ENCODE assay signal across 20 cellular contexts in the genomic region with DNA sequence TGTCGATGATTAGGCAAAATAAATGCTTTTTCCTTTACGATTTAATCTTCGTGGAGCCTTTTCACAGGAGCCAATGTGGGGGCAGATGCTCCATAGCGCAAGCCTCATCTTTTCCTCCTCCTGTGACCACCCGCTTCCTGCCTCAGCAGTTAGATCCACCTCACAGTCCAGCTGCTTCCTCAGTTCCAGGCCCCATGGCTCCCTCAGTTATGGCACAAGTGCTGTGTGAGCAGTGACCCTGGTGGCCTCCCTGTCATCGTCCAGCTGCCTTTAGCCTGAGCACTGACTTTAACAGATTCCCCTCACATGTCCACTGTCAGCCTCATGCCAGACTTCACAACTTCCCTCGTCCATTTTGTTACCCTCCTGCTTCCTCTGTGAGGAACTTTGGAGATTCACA.
DNase-seq lines count a peak whose midpoint lies in the region; ATAC-seq and TF ChIP-seq lines count a peak whose summit lies in the region.
"Had no signal": no experiment of that assay in that cellular context is flagged by ENCODE, and none has a peak within 500 bp of the region (broad histone marks: within the 10 kb centered on the region; RNA-seq: fewer than 3 reads in every experiment).

No MANE protein-coding gene starts in this region.

- no peaks in the 10 kb centered on the region for H3F3A ChIP-seq in SU-DHL-6 (ENCODE audit: insufficient read depth)

- no peak overlapping the region for H3K27ac ChIP-seq in SU-DHL-6 (ENCODE audit: low read depth, low read length)

- no peaks in the 10 kb centered on the region; the same call in 1 of the 2 replicates for H3K36me3 ChIP-seq in SU-DHL-6 (ENCODE audit: low read length)

- no peaks in the 10 kb centered on the region for H3K27me3 Mint-ChIP-seq in HFFc6 (ENCODE audit: insufficient read depth)
- H3K27me3 Mint-ChIP-seq in glutamatergic neuron (ENCODE audit: unreplicated experiment): no peaks in the 10 kb centered on the region
- H3K27me3 Mint-ChIP-seq in stimulated activated memory B cell treated with anti-CD40 and anti-IgM and Interleukin-4, amounts not matched to agents 10 μg/mL and 1 μg/mL and 100 μg/mL, for 72 hours: no peaks in the 10 kb centered on the region
- H3K27me3 Mint-ChIP-seq in activated CD4-positive, alpha-beta memory T cell treated with anti-CD3 and anti-CD28 coated beads, Interleukin-2, amount 10 ng/mL, durations not matched to agents 7 days and 5 days: no peaks in the 10 kb centered on the region

- DNase-seq in HFFc6 (no peak), glutamatergic neuron (peak; percentile 20), DMS153 treated with DMSO at 0.1 percent for 48 hours (lab: John Stamatoyannopoulos, UW; ENCODE audit: unreplicated experiment) (no peak)
- DNase-seq in activated CD4-positive, alpha-beta memory T cell treated with anti-CD3 and anti-CD28 coated beads, Interleukin-2, amount 10 ng/mL, durations not matched to agents 7 days and 5 days: no peak
- DNase-seq in activated CD4-positive, CD25-positive, alpha-beta regulatory T cell (lab: John Stamatoyannopoulos, UW): no peak
- DNase-seq: C1 segment of cervical spinal cord; CD8-positive, alpha-beta T cell; GOT3; Karpas-422; MV-4-11; NCI-H1105 treated with DMSO at 0.1 percent for 48 hours; NCI-H2029 treated with DMSO at 0.1 percent for 48 hours; NCI-H345; NCI-H524 treated with DMSO at 0.1 percent for 48 hours; NCI-H82; OCI-M1 had no signal

- no peaks in the 10 kb centered on the region for H3K9me3 ChIP-seq in SU-DHL-6 (ENCODE audit: insufficient read depth, low read length)

- no peaks in the 10 kb centered on the region for H4K20me1 ChIP-seq in SU-DHL-6 (ENCODE audit: low read depth, low read length)

- POLR2A ChIA-PET in activated CD4-positive, alpha-beta memory T cell treated with anti-CD3 and anti-CD28 coated beads, Interleukin-2, amount 10 ng/mL, durations not matched to agents 7 days and 5 days (lab: Charles Lee): no interaction called here

- no peaks in the 10 kb centered on the region for H3K4me1 Mint-ChIP-seq in HFFc6 (ENCODE audit: low read depth)
- H3K4me1 Mint-ChIP-seq in glutamatergic neuron (ENCODE audit: low read depth, unreplicated experiment): peaks cover 5% of the 10 kb centered on the region
- no peaks in the 10 kb centered on the region for H3K4me1 Mint-ChIP-seq in stimulated activated memory B cell treated with anti-CD40 and anti-IgM and Interleukin-4, amounts not matched to agents 10 μg/mL and 1 μg/mL and 100 μg/mL, for 72 hours
- no peaks in the 10 kb centered on the region for H3K4me1 Mint-ChIP-seq in activated CD4-positive, alpha-beta memory T cell treated with anti-CD3 and anti-CD28 coated beads, Interleukin-2, amount 10 ng/mL, durations not matched to agents 7 days and 5 days

- no peaks in the 10 kb centered on the region for H3K27me3 ChIP-seq in SU-DHL-6 (ENCODE audit: low read length)

- H3K9me2 ChIP-seq in SU-DHL-6 (replicated peaks; ENCODE audit: insufficient read depth, low read length): no peaks in the 10 kb centered on the region

- peak; percentile 51 for ATAC-seq in stimulated activated memory B cell treated with anti-CD40 and anti-IgM and Interleukin-4, amounts not matched to agents 10 μg/mL and 1 μg/mL and 100 μg/mL, for 72 hours
- ATAC-seq: CD8-positive, alpha-beta T cell; HCT116; Right ventricle myocardium inferior had no signal

- H3K36me3 Mint-ChIP-seq in HFFc6 (ENCODE audit: low read depth): no peaks in the 10 kb centered on the region
- H3K36me3 Mint-ChIP-seq in glutamatergic neuron (ENCODE audit: unreplicated experiment): no peaks in the 10 kb centered on the region
- H3K36me3 Mint-ChIP-seq in stimulated activated memory B cell treated with anti-CD40 and anti-IgM and Interleukin-4, amounts not matched to agents 10 μg/mL and 1 μg/mL and 100 μg/mL, for 72 hours: no peaks in the 10 kb centered on the region
- H3K36me3 Mint-ChIP-seq in activated CD4-positive, alpha-beta memory T cell treated with anti-CD3 and anti-CD28 coated beads, Interleukin-2, amount 10 ng/mL, durations not matched to agents 7 days and 5 days (ENCODE audit: low read depth): no peaks in the 10 kb centered on the region
- H3K36me3 Mint-ChIP-seq: CD8-positive, alpha-beta T cell had no signal

- no peak for TF ChIP-seq CTCF in HFFc6 (IDR thresholded peaks at IDR 0.05)
- no peak for TF ChIP-seq CTCF in SU-DHL-6 (IDR thresholded peaks at IDR 0.05; ENCODE audit: insufficient read depth, low read length, poor library complexity, severe bottlenecking)
- no peak for TF ChIP-seq CTCF in glutamatergic neuron (IDR thresholded peaks at IDR 0.05; ENCODE audit: partially characterized antibody, unreplicated experiment)

- H3K9ac ChIP-seq in SU-DHL-6 (ENCODE audit: low read length): no peak overlapping the region

- peak overlapping the region; percentile 5 for H2AFZ ChIP-seq in SU-DHL-6 (ENCODE audit: low read depth, low read length, severe bottlenecking)

- no peaks in the 10 kb centered on the region for H3K9me3 Mint-ChIP-seq in HFFc6
- no peaks in the 10 kb centered on the region for H3K9me3 Mint-ChIP-seq in glutamatergic neuron (ENCODE audit: unreplicated experiment)
- H3K9me3 Mint-ChIP-seq in stimulated activated memory B cell treated with anti-CD40 and anti-IgM and Interleukin-4, amounts not matched to agents 10 μg/mL and 1 μg/mL and 100 μg/mL, for 72 hours: no peaks in the 10 kb centered on the region
- no peaks in the 10 kb centered on the region for H3K9me3 Mint-ChIP-seq in activated CD4-positive, alpha-beta memory T cell treated with anti-CD3 and anti-CD28 coated beads, Interleukin-2, amount 10 ng/mL, durations not matched to agents 7 days and 5 days
- H3K9me3 Mint-ChIP-seq: CD8-positive, alpha-beta T cell had no signal

- H3K4me3 Mint-ChIP-seq in HFFc6 (peak overlapping the region; percentile 15; the same call in 1 of the 2 replicates), glutamatergic neuron (ENCODE audit: unreplicated experiment) (no peak overlapping the region)
- H3K4me3 Mint-ChIP-seq in stimulated activated memory B cell treated with anti-CD40 and anti-IgM and Interleukin-4, amounts not matched to agents 10 μg/mL and 1 μg/mL and 100 μg/mL, for 72 hours: no peak overlapping the region
- H3K4me3 Mint-ChIP-seq in activated CD4-positive, alpha-beta memory T cell treated with anti-CD3 and anti-CD28 coated beads, Interleukin-2, amount 10 ng/mL, durations not matched to agents 7 days and 5 days: no peak overlapping the region
- H3K4me3 Mint-ChIP-seq: CD8-positive, alpha-beta T cell had no signal

- H3K4me2 ChIP-seq in SU-DHL-6 (ENCODE audit: low read depth, low read length, poor library complexity, severe bottlenecking): no peak overlapping the region

- CTCF ChIA-PET in activated CD4-positive, alpha-beta memory T cell treated with anti-CD3 and anti-CD28 coated beads, Interleukin-2, amount 10 ng/mL, durations not matched to agents 7 days and 5 days (lab: Charles Lee): no interaction called here

- H3K4me3 ChIP-seq in SU-DHL-6 (ENCODE audit: insufficient read depth, low read length, poor library complexity, severe bottlenecking): no peak overlapping the region

- peak overlapping the region; percentile 5; the same call in 1 of the 2 replicates for H3K27ac Mint-ChIP-seq in HFFc6
- H3K27ac Mint-ChIP-seq in glutamatergic neuron (ENCODE audit: unreplicated experiment): no peak overlapping the region
- no peak overlapping the region for H3K27ac Mint-ChIP-seq in stimulated activated memory B cell treated with anti-CD40 and anti-IgM and Interleukin-4, amounts not matched to agents 10 μg/mL and 1 μg/mL and 100 μg/mL, for 72 hours
- H3K27ac Mint-ChIP-seq in activated CD4-positive, alpha-beta memory T cell treated with anti-CD3 and anti-CD28 coated beads, Interleukin-2, amount 10 ng/mL, durations not matched to agents 7 days and 5 days: no peak overlapping the region
- H3K27ac Mint-ChIP-seq: CD8-positive, alpha-beta T cell had no signal

- H3K79me2 ChIP-seq in SU-DHL-6 (ENCODE audit: insufficient read depth, low read length): no peaks in the 10 kb centered on the region
